Comparison of ENCODE assay signal across 1 cellular context in genomic region chr4:146640459-146641061, GRCh38.
TF ChIP-seq lines count a peak whose summit lies in the region.

No MANE protein-coding gene starts in this region.

TF ChIP-seq in endothelial cell of umbilical vein, 7 proteins besides CTCF, POLR2A, EP300 and RAD21:
- TF ChIP-seq POLR2AphosphoS5 (IDR thresholded peaks at IDR 0.05; ENCODE audit: insufficient read depth, low read depth, low read length), result no peak
- TF ChIP-seq EZH2 (IDR thresholded peaks at IDR 0.05; ENCODE audit: borderline replicate concordance, low read depth, low read length, severe bottlenecking), result peak; percentile 98
